Comparison of ENCODE assay signal across 13 cellular contexts in the genomic region with DNA sequence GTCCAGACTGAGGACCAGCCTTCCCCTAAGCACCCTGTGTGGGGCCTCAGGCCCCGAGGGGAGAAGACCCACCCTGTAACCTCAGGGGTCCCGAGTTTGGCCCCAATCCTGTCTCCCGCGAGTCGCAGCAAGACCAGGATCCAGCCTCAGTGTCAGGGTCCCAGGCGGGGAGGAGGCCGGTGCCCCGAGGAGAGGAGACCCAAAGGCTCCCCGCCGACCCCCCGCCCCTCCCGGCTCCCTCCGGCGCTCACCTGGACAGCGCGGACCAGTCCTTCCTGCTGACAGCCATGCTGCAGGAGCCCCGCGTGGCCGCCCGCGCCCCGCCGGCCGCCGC. TPM values are rescaled to one million over a fixed set of nuclear protein-coding genes. Genes with fewer than 3 reads are reported as not detected.
DNase-seq lines count a peak whose midpoint lies in the region; ATAC-seq and TF ChIP-seq lines count a peak whose summit lies in the region.
"Had no signal": no experiment of that assay in that cellular context is flagged by ENCODE, and none has a peak within 500 bp of the region (broad histone marks: within the 10 kb centered on the region; RNA-seq: fewer than 3 reads in every experiment).

A gene with protein sequence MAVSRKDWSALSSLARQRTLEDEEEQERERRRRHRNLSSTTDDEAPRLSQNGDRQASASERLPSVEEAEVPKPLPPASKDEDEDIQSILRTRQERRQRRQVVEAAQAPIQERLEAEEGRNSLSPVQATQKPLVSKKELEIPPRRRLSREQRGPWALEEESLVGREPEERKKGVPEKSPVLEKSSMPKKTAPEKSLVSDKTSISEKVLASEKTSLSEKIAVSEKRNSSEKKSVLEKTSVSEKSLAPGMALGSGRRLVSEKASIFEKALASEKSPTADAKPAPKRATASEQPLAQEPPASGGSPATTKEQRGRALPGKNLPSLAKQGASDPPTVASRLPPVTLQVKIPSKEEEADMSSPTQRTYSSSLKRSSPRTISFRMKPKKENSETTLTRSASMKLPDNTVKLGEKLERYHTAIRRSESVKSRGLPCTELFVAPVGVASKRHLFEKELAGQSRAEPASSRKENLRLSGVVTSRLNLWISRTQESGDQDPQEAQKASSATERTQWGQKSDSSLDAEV (minus strand): TSS at position 307 of the 334 bp plus-strand sequence. CDS start 18 bp downstream, at position 289.

- H3K4me3 ChIP-seq in Peyer's patch: peak within 1 kb of the TSS; percentile 22 to 77 (median 54)
- H3K4me3 ChIP-seq in mesodermal cell (ENCODE audit: extremely low read depth, insufficient read depth, low read length, poor library complexity, severe bottlenecking): peak within 1 kb of the TSS; percentile 11
- peak within 1 kb of the TSS; percentile 52 for H3K4me3 ChIP-seq in thoracic aorta
- H3K4me3 ChIP-seq: GM12878 had no signal

- H3K4me1 ChIP-seq in Peyer's patch: peaks cover 0 to 11% (median 3%) of the 10 kb centered on the region in 4 donors
- no peaks in the 10 kb centered on the region for H3K4me1 ChIP-seq in mesodermal cell (ENCODE audit: control insufficient read depth, insufficient read depth, low read length, poor library complexity, severe bottlenecking)
- peaks cover 0 to 9% of the 10 kb centered on the region in 2 donors for H3K4me1 ChIP-seq in thoracic aorta (ENCODE audit: control insufficient read depth in 1 of 2, low read depth in 2 of 2)

- ATAC-seq in esophagus mucosa (no peak), thoracic aorta (ENCODE audit: insufficient number of reproducible peaks, low FRiP score, low read depth) (no peak), HG02970 (IDR thresholded peaks at IDR 0.05; ENCODE audit: low FRiP score, unreplicated experiment) (no peak)
- ATAC-seq: gastrocnemius medialis, GM12878 had no signal

- WGBS in mesodermal cell (ENCODE audit: insufficient coverage in 2 of 2), 2 experiments: 16 to 40% methylated on average over 7 to 25 of the region's 25 CpGs

- H3K9me3 ChIP-seq in Peyer's patch (no peaks in the 10 kb centered on the region), mesodermal cell (ENCODE audit: control insufficient read depth, low read length) (no peaks in the 10 kb centered on the region), thoracic aorta (no peaks in the 10 kb centered on the region)
- H3K9me3 ChIP-seq: gastrocnemius medialis had no signal

- no peaks in the 10 kb centered on the region for H3K36me3 ChIP-seq in Peyer's patch
- no peaks in the 10 kb centered on the region for H3K36me3 ChIP-seq in mesodermal cell (ENCODE audit: control insufficient read depth, insufficient read depth, low read length)
- no peaks in the 10 kb centered on the region for H3K36me3 ChIP-seq in thoracic aorta
- H3K36me3 ChIP-seq: gastrocnemius medialis had no signal

- TF ChIP-seq CTCF in Peyer's patch (IDR thresholded peaks at IDR 0.05) (peak in 1 of 6 experiments; percentile 3), thoracic aorta (IDR thresholded peaks at IDR 0.05) (no peak)

- no peak for DNase-seq in Peyer's patch
- DNase-seq in thoracic aorta (ENCODE audit: low spot score): no peak
- DNase-seq in NOMO-1 treated with DMSO at 0.1 percent for 48 hours (lab: John Stamatoyannopoulos, UW; ENCODE audit: unreplicated experiment): no peak
- no peak for DNase-seq in GM03348 (ENCODE audit: low spot score)
- DNase-seq in HCEC 1CT: no peak
- DNase-seq: activated T-cell treated with anti-CD3 and anti-CD28 coated beads, Interleukin-2, amount 50 U/mL, for 4 hours; gastrocnemius medialis; stimulated activated CD4-positive, alpha-beta T cell treated with anti-CD3 and anti-CD28 coated beads, Interleukin-4, amount 100 ng/mL, for 1 hour had no signal

- H3K27me3 ChIP-seq in Peyer's patch (no peaks in the 10 kb centered on the region), thoracic aorta (replicated peaks; ENCODE audit: insufficient read depth) (peaks cover 13% of the 10 kb centered on the region)

- TF ChIP-seq POLR2A in Peyer's patch (IDR thresholded peaks at IDR 0.05): no peak

- H3K27ac ChIP-seq in Peyer's patch (peak within 1 kb of the TSS in 3 of 4 donors; percentile 82 to 96 (median 93)), mesodermal cell (ENCODE audit: low read depth, low read length, severe bottlenecking) (no peak within 1 kb of the TSS), thoracic aorta (no peak within 1 kb of the TSS)

RNA-seq across cellular contexts. Expression of the gene that starts here (rescaled TPM):
- 100 to 1,000 TPM; 106 to 224 (median 192) TPM for total RNA-seq in Peyer's patch
- 328 TPM for total RNA-seq in esophagus mucosa
- polyA plus RNA-seq in mesodermal cell (2013, experiment 1 of 2): not detected
- not detected for polyA plus RNA-seq in mesodermal cell (2013, experiment 2 of 2)
- total RNA-seq in thoracic aorta: 10 to 100 TPM in 1 of 2 donors, under 1 TPM in 1; 0.41 to 11.1 TPM
- total RNA-seq: neural crest cell had no signal

Comparison
In these comparisons a context has a peak if more than half of its experiments do, and no peak if none do; other contexts are left out.
1. RNA of the gene that starts here (total RNA-seq): 328 TPM in esophagus mucosa (single experiment) and 106 to 224 TPM in Peyer's patch; 0.41 to 11.1 TPM in thoracic aorta; every median in the first group is over 4 times any median in the second.
2. H3K27ac ChIP-seq: peak in Peyer's patch (3 of 4); none in mesodermal cell (single experiment) and thoracic aorta (0 of 2).
3. Peak in every context shown above with its lines, with median percentiles within 50 percentile points of each other: H3K4me3 ChIP-seq.